11 cellular contexts compared by ENCODE assay signal in genomic region chr6:166005401-166005845, GRCh38.
DNase-seq lines count a peak whose midpoint lies in the region; ATAC-seq, FAIRE-seq and TF ChIP-seq lines count a peak whose summit lies in the region.
"Had no signal": no experiment of that assay in that cellular context is flagged by ENCODE, and none has a peak within 500 bp of the region (broad histone marks: within the 10 kb centered on the region; RNA-seq: fewer than 3 reads in every experiment).

No MANE protein-coding gene starts in this region.

- H3K27me3 ChIP-seq in adipocyte (replicated peaks; ENCODE audit: control insufficient read depth, insufficient read depth, low read length): peaks cover 33% of the 10 kb centered on the region
- peaks cover 80% of the 10 kb centered on the region for H3K27me3 ChIP-seq in left ventricle myocardium inferior (ENCODE audit: low read depth)

- TF ChIP-seq CTCF in left ventricle myocardium inferior (IDR thresholded peaks at IDR 0.05; ENCODE audit: borderline replicate concordance): no peak

- H3K27ac ChIP-seq in left ventricle myocardium inferior (replicated peaks): peak overlapping the region; percentile 83

- no peak overlapping the region for H3K9ac ChIP-seq in adipocyte (ENCODE audit: low read length)

- no peaks in the 10 kb centered on the region for H3K9me3 ChIP-seq in adipocyte (ENCODE audit: control insufficient read depth, low read length)
- no peaks in the 10 kb centered on the region for H3K9me3 ChIP-seq in left ventricle myocardium inferior (replicated peaks)

- no peak for FAIRE-seq in GM19239 (lab: Jason Lieb, UNC)

- H3K4me3 ChIP-seq in adipocyte (ENCODE audit: low read length) (peak overlapping the region; percentile 41), left ventricle myocardium inferior (peak overlapping the region; percentile 60)

- intact Hi-C loops in left ventricle myocardium inferior (cut with micrococcal nuclease): no loop called here
- intact Hi-C loops in posterior cingulate gyrus (cut with DNase I): no loop called here

- peaks cover 27% of the 10 kb centered on the region for H3K4me1 ChIP-seq in adipocyte (ENCODE audit: control insufficient read depth, insufficient read depth, low read length)
- peaks cover 44% of the 10 kb centered on the region for H3K4me1 ChIP-seq in left ventricle myocardium inferior

- ATAC-seq in HG03469 (IDR thresholded peaks at IDR 0.05; ENCODE audit: unreplicated experiment): no peak
- ATAC-seq: activated CD4-positive, CD25-positive, alpha-beta regulatory T cell treated with anti-CD3 and anti-CD28 coated beads, Interleukin-2, amount 50 U/mL, for 24 hours; effector memory CD8-positive, alpha-beta T cell had no signal

- H3K36me3 ChIP-seq in adipocyte (ENCODE audit: control insufficient read depth, insufficient read depth, low read length, severe bottlenecking) (no peaks in the 10 kb centered on the region), left ventricle myocardium inferior (no peaks in the 10 kb centered on the region)

- DNase-seq in Ammon's horn (ENCODE audit: low spot score) (peak; percentile 35), adipocyte (ENCODE audit: low read depth) (no peak), left ventricle myocardium inferior (peak; percentile 70), posterior cingulate gyrus (peak in 6 of 10 donors; percentile 30 to 91 (median 43)), GM19239 (ENCODE audit: insufficient read length, low spot score) (no peak), kidney tubule cell (ENCODE audit: low spot score) (no peak), NCI-H345 (lab: John Stamatoyannopoulos, UW) (no peak)
- DNase-seq: effector memory CD8-positive, alpha-beta T cell; stimulated activated CD4-positive, alpha-beta T cell treated with anti-CD3 and anti-CD28 coated beads, Interleukin-4, amount 100 ng/mL, for 1 hour had no signal

Comparison
In these comparisons a context has a peak if more than half of its experiments do, and no peak if none do; other contexts are left out.
1. DNase-seq: peak in Ammon's horn (single experiment), left ventricle myocardium inferior (single experiment) and posterior cingulate gyrus (6 of 10); none in adipocyte (single experiment), GM19239 (single experiment), kidney tubule cell (single experiment) and NCI-H345 (single experiment).